21 cellular contexts compared by ENCODE assay signal in the genomic region with DNA sequence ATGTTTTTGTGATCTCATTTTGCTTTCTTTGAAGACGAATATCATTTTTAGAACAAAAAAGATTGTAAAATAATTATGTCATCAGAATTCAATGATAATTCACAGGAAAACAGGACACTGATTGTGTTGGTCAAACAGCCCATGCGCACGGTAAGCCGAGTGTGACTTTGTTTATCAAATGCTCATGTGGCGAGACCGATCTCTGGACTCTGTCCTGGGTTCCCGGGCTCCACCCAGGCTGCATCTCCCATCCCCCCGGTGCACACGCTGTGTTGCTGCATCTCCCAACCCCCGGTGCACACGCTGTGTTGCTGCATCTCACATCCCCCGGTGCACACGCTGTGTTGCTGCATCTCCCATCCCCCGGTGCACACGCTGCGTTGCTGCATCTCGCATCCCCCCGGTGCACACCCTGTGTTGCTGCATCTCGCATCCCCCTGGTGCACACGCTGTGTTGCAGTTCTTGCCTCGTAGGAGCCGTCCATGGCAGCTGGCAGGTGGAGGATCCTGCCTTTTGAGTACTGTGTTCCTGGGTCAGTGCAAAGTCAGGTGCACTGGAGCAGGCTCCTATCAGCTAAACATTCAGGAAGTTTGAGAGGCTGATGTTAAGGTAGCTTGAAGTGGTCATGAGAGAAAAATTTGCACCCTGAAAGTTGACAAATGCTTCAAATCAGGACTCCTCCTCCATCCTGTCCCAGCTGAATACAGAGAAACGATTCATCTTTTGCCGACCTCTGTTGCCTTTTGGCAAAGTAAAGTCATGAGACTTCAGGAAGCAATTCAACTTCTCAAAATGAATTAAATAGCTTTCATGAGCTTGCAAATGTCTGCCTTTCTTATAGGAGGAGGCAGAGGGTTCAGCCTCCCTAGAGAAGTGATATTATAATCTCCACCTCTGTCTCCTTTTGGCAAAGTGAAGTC.
DNase-seq lines count a peak whose midpoint lies in the region; ATAC-seq and TF ChIP-seq lines count a peak whose summit lies in the region.
"Had no signal": no experiment of that assay in that cellular context is flagged by ENCODE, and none has a peak within 500 bp of the region (broad histone marks: within the 10 kb centered on the region; RNA-seq: fewer than 3 reads in every experiment).

No MANE protein-coding gene starts in this region.

- TF ChIP-seq POLR2A in esophagus muscularis mucosa (IDR thresholded peaks at IDR 0.05; ENCODE audit: low read depth), result no peak

- POLR2A ChIA-PET in HEK293 (lab: Yijun Ruan, JAX), result no interaction called here

- CTCF ChIA-PET in HEK293 (lab: Yijun Ruan, JAX), result interaction anchor here (0.7 kb wide), 1 partner anchor 612 kb away, joined by 3 read pairs; no protein-coding TSS in a partner anchor

- peak overlapping the region; percentile 23 for H3K4me3 Mint-ChIP-seq in nephron progenitor cell
- H3K4me3 Mint-ChIP-seq: activated naive CD4-positive, alpha-beta T cell treated with anti-CD3 and anti-CD28 coated beads, Interleukin-2, amount 50 U/mL, for 24 hours; central memory CD8-positive, alpha-beta T cell had no signal

- H3K27me3 ChIP-seq in esophagus muscularis mucosa, result no peaks in the 10 kb centered on the region

- H3K9me3 ChIP-seq in HEK293 (ENCODE audit: control insufficient read depth, insufficient read depth, low read depth, low read length) (no peaks in the 10 kb centered on the region), esophagus muscularis mucosa (no peaks in the 10 kb centered on the region)
- H3K9me3 ChIP-seq: BLaER1 treated with 17β-estradiol and CSF1 and Interleukin-3, amounts not matched to agents 10 nM and 100 nM; lower lobe of right lung had no signal

- H3K27ac ChIP-seq in HEK293 (ENCODE audit: extremely low read depth, low read depth, low read length), result no peak overlapping the region
- no peak overlapping the region for H3K27ac ChIP-seq in esophagus muscularis mucosa (replicated peaks in 1 of 4)
- H3K27ac ChIP-seq: BLaER1 treated with 17β-estradiol and CSF1 and Interleukin-3, amounts not matched to agents 10 nM and 100 nM; lower lobe of right lung had no signal

- no peaks in the 10 kb centered on the region for H3K36me3 Mint-ChIP-seq in nephron progenitor cell (ENCODE audit: low read depth)
- H3K36me3 Mint-ChIP-seq: activated naive CD4-positive, alpha-beta T cell treated with anti-CD3 and anti-CD28 coated beads, Interleukin-2, amount 50 U/mL, for 24 hours had no signal

- no peak for TF ChIP-seq CTCF in HEK293 (tag by site-specific recombination; IDR thresholded peaks at IDR 0.05)
- TF ChIP-seq CTCF in esophagus muscularis mucosa (IDR thresholded peaks at IDR 0.05), result no peak
- no peak for TF ChIP-seq CTCF in nephron progenitor cell (IDR thresholded peaks at IDR 0.05)

- DNase-seq in COLO829 (ENCODE audit: low spot score), result peak; percentile 64
- DNase-seq in esophagus muscularis mucosa (ENCODE audit: extremely low spot score), result peak; percentile 80
- DNase-seq in nephron progenitor cell, result no peak
- DNase-seq in NCI-H748 treated with DMSO at 0.1 percent for 48 hours (lab: John Stamatoyannopoulos, UW), result no peak
- DNase-seq in NCI-H2171 treated with DMSO at 0.1 percent for 48 hours (lab: John Stamatoyannopoulos, UW), result no peak
- no peak for DNase-seq in HuH-7.5 (ENCODE audit: low spot score)
- DNase-seq: ACHN; activated CD4-positive, alpha-beta T cell treated with anti-CD3 and anti-CD28 coated beads for 4 hours; anterior cingulate cortex; hypothalamus; KBM-7; lower lobe of right lung; NCI-H1436 treated with DMSO at 0.1 percent for 48 hours; SHP77; stimulated activated CD8-positive, alpha-beta memory T cell treated with anti-CD3 and anti-CD28 coated beads, Interleukin-4, amount 100 ng/mL, for 48 hours had no signal

- TF ChIP-seq EP300 in esophagus muscularis mucosa (IDR thresholded peaks at IDR 0.05), result no peak

- H3K36me3 ChIP-seq in HEK293 (ENCODE audit: control insufficient read depth in 2 of 2, insufficient read depth in 1 of 2, low read length in 2 of 2), result no peaks in the 10 kb centered on the region
- no peaks in the 10 kb centered on the region for H3K36me3 ChIP-seq in esophagus muscularis mucosa
- H3K36me3 ChIP-seq: BLaER1 treated with 17β-estradiol and CSF1 and Interleukin-3, amounts not matched to agents 10 nM and 100 nM; lower lobe of right lung had no signal

- intact Hi-C loops in esophagus muscularis mucosa (cut with DNase I), result loop anchor here (5.0 kb wide), 1 partner anchor 211 kb away; no protein-coding TSS in a partner anchor

- H3K27ac Mint-ChIP-seq in nephron progenitor cell, result peak overlapping the region; percentile 91
- H3K27ac Mint-ChIP-seq: activated naive CD4-positive, alpha-beta T cell treated with anti-CD3 and anti-CD28 coated beads, Interleukin-2, amount 50 U/mL, for 24 hours had no signal

- WGBS in esophagus muscularis mucosa, result 89% methylated on average over 24 of the region's 24 CpGs

- H3K4me3 ChIP-seq in HEK293 (ENCODE audit: low read depth, low read length), result no peak overlapping the region
- no peak overlapping the region for H3K4me3 ChIP-seq in esophagus muscularis mucosa
- H3K4me3 ChIP-seq: BLaER1 treated with 17β-estradiol and CSF1 and Interleukin-3, amounts not matched to agents 10 nM and 100 nM; lower lobe of right lung had no signal

- H3K4me1 ChIP-seq in HEK293 (ENCODE audit: control insufficient read depth, insufficient read depth, low read length), result peaks cover 4% of the 10 kb centered on the region
- peaks cover 0 to 22% (median 20%) of the 10 kb centered on the region in 4 donors for H3K4me1 ChIP-seq in esophagus muscularis mucosa
- H3K4me1 ChIP-seq: BLaER1 treated with 17β-estradiol and CSF1 and Interleukin-3, amounts not matched to agents 10 nM and 100 nM had no signal

- H3K27me3 Mint-ChIP-seq in nephron progenitor cell (ENCODE audit: low read depth, poor library complexity), result peaks cover 23% of the 10 kb centered on the region

- H3K4me1 Mint-ChIP-seq in nephron progenitor cell, result peaks cover 82% of the 10 kb centered on the region
- H3K4me1 Mint-ChIP-seq: activated naive CD4-positive, alpha-beta T cell treated with anti-CD3 and anti-CD28 coated beads, Interleukin-2, amount 50 U/mL, for 24 hours; central memory CD8-positive, alpha-beta T cell had no signal

- ATAC-seq in GM19351 (IDR thresholded peaks at IDR 0.05; ENCODE audit: unreplicated experiment), result no peak
- ATAC-seq: lower lobe of right lung, PC-3 had no signal

- no peaks in the 10 kb centered on the region for H3K9me3 Mint-ChIP-seq in nephron progenitor cell
- H3K9me3 Mint-ChIP-seq: activated naive CD4-positive, alpha-beta T cell treated with anti-CD3 and anti-CD28 coated beads, Interleukin-2, amount 50 U/mL, for 24 hours; central memory CD8-positive, alpha-beta T cell had no signal

TF ChIP-seq in HEK293, 187 proteins besides CTCF, POLR2A, EP300 and RAD21:
- TF ChIP-seq ZNF146 (tag by site-specific recombination; IDR thresholded peaks at IDR 0.05) (no peak), TRIM28 (IDR thresholded peaks at IDR 0.05; ENCODE audit: borderline replicate concordance, low read length) (peak; percentile 26; the same call in 1 of the 2 replicates)

Comparison
In these comparisons a context has a peak if more than half of its experiments do, and no peak if none do; other contexts are left out.
1. DNase-seq: peak in COLO829 (single experiment) and esophagus muscularis mucosa (single experiment); none in nephron progenitor cell (single experiment), NCI-H748 treated with DMSO at 0.1 percent for 48 hours (single experiment), NCI-H2171 treated with DMSO at 0.1 percent for 48 hours (single experiment) and HuH-7.5 (single experiment).